In genomic region chr4:20445933-20446723, GRCh38 we compare ENCODE assay signal across 1 cellular context.
TF ChIP-seq lines count a peak whose summit lies in the region.

No MANE protein-coding gene starts in this region.

TF ChIP-seq in K562, 482 proteins besides CTCF, POLR2A, EP300 and RAD21 (continued from another document):
- no peak for TF ChIP-seq ZNF740 (CRISPR knock-in tag; IDR thresholded peaks at IDR 0.05)
- no peak for TF ChIP-seq ZNF740 (tag; IDR thresholded peaks at IDR 0.05)
- no peak for TF ChIP-seq CBX1 (IDR thresholded peaks at IDR 0.05; ENCODE audit: low read depth)
- no peak for TF ChIP-seq EP400 (IDR thresholded peaks at IDR 0.05)
- TF ChIP-seq STAT6 (CRISPR knock-in tag; IDR thresholded peaks at IDR 0.05): no peak
